Comparison of ENCODE assay signal across 29 cellular contexts in genomic region chr4:158657291-158657690, GRCh38.
"Had no signal": no experiment of that assay in that cellular context is flagged by ENCODE, and none has a peak within 500 bp of the region (broad histone marks: within the 10 kb centered on the region; RNA-seq: fewer than 3 reads in every experiment).

No MANE protein-coding gene starts in this region.

- H3K4me1 ChIP-seq: pancreas, psoas muscle, suprapubic skin, testis, transverse colon, upper lobe of right lung, uterus had no signal

- H3K36me3 Mint-ChIP-seq: naive thymus-derived CD4-positive, alpha-beta T cell; natural killer cell; neural progenitor cell; stimulated activated memory B cell treated with anti-CD40 and anti-IgM and Interleukin-4, amounts not matched to agents 10 μg/mL and 1 μg/mL and 100 μg/mL, for 72 hours; type B pancreatic cell had no signal

- H3K27ac Mint-ChIP-seq: naive thymus-derived CD4-positive, alpha-beta T cell; natural killer cell; nephron; neural progenitor cell; progenitor cell of endocrine pancreas; stimulated activated memory B cell treated with anti-CD40 and anti-IgM and Interleukin-4, amounts not matched to agents 10 μg/mL and 1 μg/mL and 100 μg/mL, for 72 hours; stimulated activated naive CD8-positive, alpha-beta T cell treated with anti-CD3 and anti-CD28 coated beads, Interleukin-15, amount 100 ng/mL, for 72 hours; type B pancreatic cell had no signal

- H3K4me1 Mint-ChIP-seq: nephron; stimulated activated memory B cell treated with anti-CD40 and anti-IgM and Interleukin-4, amounts not matched to agents 10 μg/mL and 1 μg/mL and 100 μg/mL, for 72 hours; stimulated activated naive CD8-positive, alpha-beta T cell treated with anti-CD3 and anti-CD28 coated beads, Interleukin-15, amount 100 ng/mL, for 72 hours had no signal

- H3K9me3 Mint-ChIP-seq: naive thymus-derived CD4-positive, alpha-beta T cell; natural killer cell; nephron; stimulated activated memory B cell treated with anti-CD40 and anti-IgM and Interleukin-4, amounts not matched to agents 10 μg/mL and 1 μg/mL and 100 μg/mL, for 72 hours; stimulated activated naive CD8-positive, alpha-beta T cell treated with anti-CD3 and anti-CD28 coated beads, Interleukin-15, amount 100 ng/mL, for 72 hours had no signal

- H3K9me3 ChIP-seq: neutrophil, pancreas, psoas muscle, spleen, suprapubic skin, testis, tibial artery, transverse colon, upper lobe of right lung, uterus had no signal

- FAIRE-seq: pancreas had no signal

- H3K36me3 ChIP-seq: neural progenitor cell, neutrophil, pancreas, spleen, suprapubic skin, tibial artery, transverse colon, upper lobe of right lung, uterus had no signal

- DNase-seq: naive thymus-derived CD4-positive, alpha-beta T cell; natural killer cell; nucleus accumbens; psoas muscle; spleen; stimulated activated CD4-positive, alpha-beta T cell treated with anti-CD3 and anti-CD28 coated beads, Interleukin-12 subunit alpha, Interleukin-12 subunit beta, amount 100 ng/mL, for 4 hours; stimulated activated CD4-positive, alpha-beta T cell treated with anti-CD3 and anti-CD28 coated beads, Interleukin-1b, Interleukin-23, amount 100 ng/mL, for 48 hours; stimulated activated CD4-positive, alpha-beta T cell treated with anti-CD3 and anti-CD28 coated beads, Interleukin-4, amount 100 ng/mL, for 1 hour; stimulated activated CD4-positive, alpha-beta T cell treated with anti-CD3 and anti-CD28 coated beads, Interleukin-4, amount 100 ng/mL, for 4 hours; stimulated activated CD8-positive, alpha-beta memory T cell treated with anti-CD3 and anti-CD28 coated beads, Interleukin-4, amount 100 ng/mL, for 48 hours; stimulated activated naive CD4-positive, alpha-beta T cell; stimulated activated naive CD8-positive, alpha-beta T cell treated with anti-CD3 and anti-CD28 coated beads, Interleukin-15, amount 100 ng/mL, for 72 hours; stimulated activated naive CD8-positive, alpha-beta T cell treated with anti-CD3 and anti-CD28 coated beads, Interleukin-15, Interleukin-2, amounts not matched to agents 100 U/mL and 50 U/mL, for 24 hours; substantia nigra; testis; tibial artery; transverse colon; upper lobe of right lung; uterus had no signal

- H3K27me3 Mint-ChIP-seq: progenitor cell of endocrine pancreas, type B pancreatic cell had no signal

- H3K4me3 ChIP-seq: neural progenitor cell, pancreas, psoas muscle, skin epidermis, smooth muscle cell, spleen, suprapubic skin, testis, tibial artery, transverse colon, upper lobe of right lung, uterus had no signal

- H3K27me3 ChIP-seq: neural progenitor cell, neutrophil, pancreas, suprapubic skin, testis, tibial artery, transverse colon, upper lobe of right lung, uterus had no signal

- H3K9ac ChIP-seq: neural progenitor cell had no signal

- H3K27ac ChIP-seq: neural progenitor cell, neutrophil, pancreas, psoas muscle, skin epidermis, spleen, suprapubic skin, testis, tibial artery, transverse colon, upper lobe of right lung, uterus had no signal

- H3K4me3 Mint-ChIP-seq: naive thymus-derived CD4-positive, alpha-beta T cell; natural killer cell; nephron; neural progenitor cell; stimulated activated memory B cell treated with anti-CD40 and anti-IgM and Interleukin-4, amounts not matched to agents 10 μg/mL and 1 μg/mL and 100 μg/mL, for 72 hours; stimulated activated naive CD8-positive, alpha-beta T cell treated with anti-CD3 and anti-CD28 coated beads, Interleukin-15, amount 100 ng/mL, for 72 hours; type B pancreatic cell had no signal

- H3K4me2 ChIP-seq: smooth muscle cell had no signal
